Comparison of ENCODE assay signal across 20 cellular contexts in the genomic region with DNA sequence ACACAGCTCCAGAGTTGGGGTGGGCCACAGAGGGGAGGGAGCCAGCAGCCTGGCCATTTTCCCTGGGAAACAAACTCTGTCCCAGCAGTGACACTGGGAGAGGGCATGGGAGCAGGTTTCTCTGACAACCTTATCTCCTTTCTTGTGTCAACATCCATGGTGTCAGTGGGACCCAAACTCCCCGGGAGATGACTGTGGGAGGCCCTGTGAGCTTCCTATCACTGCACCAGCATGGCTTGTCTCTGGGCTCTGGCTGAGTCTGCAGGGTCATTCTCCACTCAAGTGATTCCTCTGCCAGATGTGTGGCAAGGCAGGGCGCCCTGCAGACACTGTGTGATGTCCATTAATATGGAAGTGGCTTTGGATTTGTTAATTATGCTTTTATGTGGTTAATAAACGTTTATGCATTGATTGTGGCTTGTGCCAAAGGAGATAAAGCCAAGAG. TPM values are rescaled to one million over a fixed set of nuclear protein-coding genes. Genes with fewer than 3 reads are reported as not detected.
"Had no signal": no experiment of that assay in that cellular context is flagged by ENCODE, and none has a peak within 500 bp of the region (broad histone marks: within the 10 kb centered on the region; RNA-seq: fewer than 3 reads in every experiment).

No MANE protein-coding gene starts in this region.

- ATAC-seq: activated CD4-positive, CD25-positive, alpha-beta regulatory T cell treated with anti-CD3 and anti-CD28 coated beads, Interleukin-2, amount 50 U/mL, for 24 hours; activated CD8-positive, alpha-beta T cell treated with anti-CD3 and anti-CD28 coated beads, Interleukin-2, amount 10 ng/mL, durations not matched to agents 7 days and 5 days; stimulated activated effector memory CD8-positive, alpha-beta T cell treated with anti-CD3 and anti-CD28 coated beads, Interleukin-12 subunit alpha, Interleukin-12 subunit beta, amount 100 ng/mL, for 72 hours had no signal

- DNase-seq: activated effector memory CD4-positive, alpha-beta T cell treated with Interleukin-2 at 50 U/mL for 16 hours; activated T-cell treated with anti-CD3 and anti-CD28 coated beads, Interleukin-2, amount 50 U/mL, for 48 hours; cerebellar nuclear complex; effector CD4-positive, alpha-beta T cell; occipital lobe; stimulated activated CD4-positive, alpha-beta T cell treated with anti-CD3 and anti-CD28 coated beads, Interleukin-4, amount 100 ng/mL, for 1 hour; T1000 had no signal

- H3K27ac ChIP-seq: breast epithelium, gastrocnemius medialis, left ventricle myocardium inferior, psoas muscle, stomach had no signal

- H3K4me1 ChIP-seq: gastrocnemius medialis, psoas muscle had no signal

- H3K4me3 ChIP-seq: breast epithelium, gastrocnemius medialis, left ventricle myocardium inferior, psoas muscle, stomach had no signal

- H3K9me3 ChIP-seq: breast epithelium, gastrocnemius medialis, left ventricle myocardium inferior, psoas muscle, stomach had no signal

- H3K36me3 ChIP-seq: breast epithelium, gastrocnemius medialis, left ventricle myocardium inferior, stomach had no signal

RNA-seq across cellular contexts. Expression of gene LRTM2, which starts 10.1 kb away (rescaled TPM):
- total RNA-seq: activated CD4-positive, alpha-beta T cell treated with anti-CD3 and anti-CD28 coated beads, Interleukin-2, amount 10 ng/mL, durations not matched to agents 7 days and 5 days; activated CD8-positive, alpha-beta T cell treated with anti-CD3 and anti-CD28 coated beads, Interleukin-2, amount 10 ng/mL, durations not matched to agents 7 days and 5 days; astrocyte; breast epithelium; esophagus mucosa; gastrocnemius medialis; kidney epithelial cell; left ventricle myocardium inferior; psoas muscle; stomach had no signal
- polyA plus RNA-seq: adipose tissue, psoas muscle had no signal
